ENCODE assay signal across 14 cellular contexts in the genomic region with DNA sequence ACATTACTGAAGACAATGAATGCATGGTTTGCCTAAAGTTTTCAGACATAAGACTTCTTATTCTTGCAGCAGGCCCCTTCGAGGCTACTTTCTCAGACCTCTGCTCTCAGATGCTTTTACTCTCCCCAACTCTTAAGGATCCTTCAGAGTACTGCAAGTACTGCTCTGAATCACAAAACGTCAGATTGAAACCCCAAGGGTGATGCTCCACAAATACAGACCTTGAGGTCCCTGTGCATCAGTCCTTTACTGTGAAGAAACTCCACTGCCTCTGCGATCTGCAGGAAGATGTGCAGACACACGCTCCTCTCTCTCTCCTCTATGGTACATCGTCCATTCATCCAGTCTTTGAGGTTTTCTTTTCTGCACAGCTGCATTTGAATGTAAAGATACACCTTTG. TPM values are rescaled to one million over a fixed set of nuclear protein-coding genes. Genes with fewer than 3 reads are reported as not detected.
DNase-seq lines count a peak whose midpoint lies in the region; ATAC-seq and TF ChIP-seq lines count a peak whose summit lies in the region.
"Had no signal": no experiment of that assay in that cellular context is flagged by ENCODE, and none has a peak within 500 bp of the region (broad histone marks: within the 10 kb centered on the region; RNA-seq: fewer than 3 reads in every experiment).

No MANE protein-coding gene starts in this region.

- no peak overlapping the region for H3K27ac ChIP-seq in endodermal cell (ENCODE audit: low read depth, low read length)
- H3K27ac ChIP-seq: A549, HL-60 had no signal

- no peaks in the 10 kb centered on the region for H3K9me3 Mint-ChIP-seq in activated T-cell treated with anti-CD3 and anti-CD28 coated beads, Interleukin-2, amount 50 U/mL, for 72 hours
- H3K9me3 Mint-ChIP-seq in stimulated activated effector memory CD8-positive, alpha-beta T cell treated with anti-CD3 and anti-CD28 coated beads, Interleukin-12 subunit alpha, Interleukin-12 subunit beta, amount 100 ng/mL, for 72 hours: no peaks in the 10 kb centered on the region
- no peaks in the 10 kb centered on the region for H3K9me3 Mint-ChIP-seq in endodermal cell

- peaks cover 13% of the 10 kb centered on the region for H3K4me1 Mint-ChIP-seq in activated T-cell treated with anti-CD3 and anti-CD28 coated beads, Interleukin-2, amount 50 U/mL, for 72 hours (ENCODE audit: low read depth)
- peaks cover 14% of the 10 kb centered on the region for H3K4me1 Mint-ChIP-seq in stimulated activated effector memory CD8-positive, alpha-beta T cell treated with anti-CD3 and anti-CD28 coated beads, Interleukin-12 subunit alpha, Interleukin-12 subunit beta, amount 100 ng/mL, for 72 hours
- no peaks in the 10 kb centered on the region for H3K4me1 Mint-ChIP-seq in endodermal cell

- no peak for TF ChIP-seq CTCF in endodermal cell (conservative IDR thresholded peaks at IDR 0.05)

- no peaks in the 10 kb centered on the region for H3K27me3 ChIP-seq in endodermal cell (ENCODE audit: control insufficient read depth, insufficient read depth, low read length, poor library complexity, severe bottlenecking)

- H3K36me3 ChIP-seq in endodermal cell (ENCODE audit: control insufficient read depth, insufficient read depth, low read length): peaks cover 69% of the 10 kb centered on the region

- H3K9ac ChIP-seq in endodermal cell (ENCODE audit: extremely low read depth, low read length, poor library complexity, severe bottlenecking): no peak overlapping the region

- WGBS in endodermal cell (ENCODE audit: insufficient coverage in 1 of 2, insufficient read length in 1 of 2), 2 experiments: 88% methylated on average over 2 to 5 of the region's 5 CpGs

- H3K27ac Mint-ChIP-seq in activated T-cell treated with anti-CD3 and anti-CD28 coated beads, Interleukin-2, amount 50 U/mL, for 72 hours: no peak overlapping the region
- peak overlapping the region; percentile 6 for H3K27ac Mint-ChIP-seq in stimulated activated effector memory CD8-positive, alpha-beta T cell treated with anti-CD3 and anti-CD28 coated beads, Interleukin-12 subunit alpha, Interleukin-12 subunit beta, amount 100 ng/mL, for 72 hours
- H3K27ac Mint-ChIP-seq in endodermal cell: no peak overlapping the region

- no peaks in the 10 kb centered on the region for H3K27me3 Mint-ChIP-seq in activated T-cell treated with anti-CD3 and anti-CD28 coated beads, Interleukin-2, amount 50 U/mL, for 72 hours (ENCODE audit: low read depth)
- no peaks in the 10 kb centered on the region for H3K27me3 Mint-ChIP-seq in endodermal cell (ENCODE audit: insufficient read depth)

- peaks cover 8 to 10% of the 10 kb centered on the region in 2 donors for H3K36me3 Mint-ChIP-seq in activated T-cell treated with anti-CD3 and anti-CD28 coated beads, Interleukin-2, amount 50 U/mL, for 72 hours (ENCODE audit: insufficient read depth in 2 of 2)
- H3K36me3 Mint-ChIP-seq in stimulated activated effector memory CD8-positive, alpha-beta T cell treated with anti-CD3 and anti-CD28 coated beads, Interleukin-12 subunit alpha, Interleukin-12 subunit beta, amount 100 ng/mL, for 72 hours: peaks cover 99% of the 10 kb centered on the region
- peaks cover 54% of the 10 kb centered on the region for H3K36me3 Mint-ChIP-seq in endodermal cell (ENCODE audit: low read depth)

- no peaks in the 10 kb centered on the region for H3K9me3 ChIP-seq in endodermal cell (ENCODE audit: control insufficient read depth, low read length)
- H3K9me3 ChIP-seq: A549 had no signal

- DNase-seq in activated T-cell treated with anti-CD3 and anti-CD28 coated beads, Interleukin-2, amount 50 U/mL, for 72 hours: peak in 1 of 2 donors; percentile 32
- no peak for DNase-seq in activated T-cell treated with anti-CD3 and anti-CD28 coated beads, Interleukin-2, amount 50 U/mL, for 48 hours
- DNase-seq in stimulated activated effector memory CD8-positive, alpha-beta T cell treated with anti-CD3 and anti-CD28 coated beads, Interleukin-12 subunit alpha, Interleukin-12 subunit beta, amount 100 ng/mL, for 72 hours (ENCODE audit: low spot score in 2 of 2): peak in 1 of 2 donors; percentile 62
- DNase-seq in endodermal cell (no peak), GF-D8 (lab: John Stamatoyannopoulos, UW) (no peak), glomerular visceral epithelial cell (ENCODE audit: extremely low spot score) (no peak)
- DNase-seq: central memory CD4-positive, alpha-beta T cell; DMS153; NCI-H446; substantia nigra had no signal

- peak; percentile 74 to 95 for ATAC-seq in activated T-cell treated with anti-CD3 and anti-CD28 coated beads, Interleukin-2, amount 50 U/mL, for 72 hours (replicated peaks in 1 of 2)
- ATAC-seq in GM21825 (IDR thresholded peaks at IDR 0.05; ENCODE audit: unreplicated experiment): peak; percentile 57
- ATAC-seq in HG03342 (IDR thresholded peaks at IDR 0.05; ENCODE audit: unreplicated experiment): peak; percentile 86
- peak; percentile 99 for ATAC-seq in stimulated activated effector memory CD8-positive, alpha-beta T cell treated with anti-CD3 and anti-CD28 coated beads, Interleukin-12 subunit alpha, Interleukin-12 subunit beta, amount 100 ng/mL, for 72 hours
- ATAC-seq: A549 had no signal

- no peak overlapping the region for H3K4me3 Mint-ChIP-seq in activated T-cell treated with anti-CD3 and anti-CD28 coated beads, Interleukin-2, amount 50 U/mL, for 72 hours
- H3K4me3 Mint-ChIP-seq in stimulated activated effector memory CD8-positive, alpha-beta T cell treated with anti-CD3 and anti-CD28 coated beads, Interleukin-12 subunit alpha, Interleukin-12 subunit beta, amount 100 ng/mL, for 72 hours: no peak overlapping the region
- no peak overlapping the region for H3K4me3 Mint-ChIP-seq in endodermal cell

- no peaks in the 10 kb centered on the region for H3K4me1 ChIP-seq in endodermal cell (ENCODE audit: control insufficient read depth, insufficient read depth, low read length)
- H3K4me1 ChIP-seq: A549 had no signal

- H3K4me3 ChIP-seq in endodermal cell (ENCODE audit: low read length): no peak overlapping the region
- H3K4me3 ChIP-seq: A549 had no signal

RNA-seq across cellular contexts. Expression of a gene that starts 52.8 kb away (rescaled TPM):
- 10 to 100 TPM; 21.6 to 21.8 TPM for total RNA-seq in activated T-cell treated with anti-CD3 and anti-CD28 coated beads, Interleukin-2, amount 50 U/mL, for 72 hours
- 10 to 100 TPM; 26.3 to 45.2 TPM for total RNA-seq in endodermal cell
- polyA plus RNA-seq in endodermal cell (2013, experiment 1 of 2): 17.9 TPM
- polyA plus RNA-seq in endodermal cell (2013, experiment 2 of 2): 20.4 TPM
